Comparison of ENCODE assay signal across 8 cellular contexts in the genomic region with DNA sequence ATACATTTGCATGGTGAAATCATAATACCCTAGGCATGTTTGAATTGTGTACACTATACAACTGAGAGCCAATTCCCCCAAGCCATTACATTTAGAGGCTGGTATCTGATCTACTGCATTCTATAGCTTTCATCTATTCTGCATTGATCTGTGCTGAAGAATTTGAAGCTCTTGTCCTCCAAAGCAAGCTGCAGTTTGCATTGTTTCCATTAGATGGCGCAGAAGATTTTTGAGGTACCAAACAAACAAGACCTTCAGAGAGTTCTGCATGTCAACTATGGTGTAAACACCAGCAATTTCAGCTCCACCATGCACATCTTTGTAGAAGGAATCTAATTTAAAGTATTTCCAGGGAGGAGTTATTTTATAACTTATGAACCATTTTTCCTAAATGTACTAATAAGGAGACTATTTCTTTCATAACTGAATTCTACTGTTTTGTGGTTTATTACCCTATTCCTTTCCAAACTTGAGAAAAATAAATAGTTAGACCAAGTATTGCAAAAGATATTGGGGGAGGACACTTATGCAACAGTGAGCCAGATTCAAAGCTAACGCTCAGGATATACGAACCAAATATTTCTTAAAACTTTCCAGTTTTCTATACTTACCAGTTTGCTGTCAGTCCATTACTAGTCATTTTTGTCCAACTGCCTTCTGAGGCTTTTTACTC.
A peak's percentile ranks its signal among the peaks of the same experiment; 100 is the strongest.
DNase-seq lines count a peak whose midpoint lies in the region; ATAC-seq, FAIRE-seq and TF ChIP-seq lines count a peak whose summit lies in the region.

No MANE protein-coding gene starts in this region.

- DNase-seq in ACHN: peak; percentile 77
- DNase-seq in GM12891 (ENCODE audit: insufficient read length, low spot score): peak; percentile 22
- peak; percentile 12 for DNase-seq in NCI-H128 (lab: John Stamatoyannopoulos, UW; ENCODE audit: unreplicated experiment)
- peak; percentile 32 for DNase-seq in T-helper 9 cell
- peak; percentile 47 for DNase-seq in central memory CD4-positive, alpha-beta T cell
- peak in 1 of 2 donors; percentile 31 for DNase-seq in left colon
- peak in 2 of 3 experiments; percentile 10 to 31 for DNase-seq in stimulated activated CD4-positive, alpha-beta T cell treated with anti-CD3 and anti-CD28 coated beads, TNF-alpha, amount 100 ng/mL, for 4 hours (ENCODE audit: low read depth in 3 of 3)

- ATAC-seq in HG02678 (IDR thresholded peaks at IDR 0.05; ENCODE audit: unreplicated experiment) (peak; percentile 78), left colon (peak; percentile 66)

- in situ Hi-C loops in ACHN (cut with HindIII; ENCODE audit: low pct_ligation_motif_present, low pct_unique_long_range_greater_than_20kb, low sequenced_read_pairs): no loop called here

- no peak for TF ChIP-seq POLR2A in GM12891 (IDR thresholded peaks at IDR 0.05; ENCODE audit: low read depth, low read length)

- intact Hi-C loops in left colon (cut with DNase I, micrococcal nuclease): loop anchor here in 1 of 2 donors (10.0 kb wide), 1 partner anchor 832 kb away; no protein-coding TSS in a partner anchor

- FAIRE-seq in GM12891 (lab: Jason Lieb, UNC): peak; percentile 86

TF ChIP-seq in GM12891, 5 proteins besides CTCF, POLR2A, EP300 and RAD21:
- TF ChIP-seq POU2F2 (IDR thresholded peaks at IDR 0.05; ENCODE audit: low read depth, low read length) (no peak), PAX5 (IDR thresholded peaks at IDR 0.05; ENCODE audit: insufficient read depth, low read length, severe bottlenecking) (no peak), SPI1 (IDR thresholded peaks at IDR 0.05; ENCODE audit: low read depth, low read length) (no peak), POLR2AphosphoS5 (IDR thresholded peaks at IDR 0.05; ENCODE audit: low read depth, low read length) (no peak), TAF1 (IDR thresholded peaks at IDR 0.05; ENCODE audit: low read depth, low read length) (no peak)
